8 cellular contexts compared by ENCODE assay signal in the genomic region with DNA sequence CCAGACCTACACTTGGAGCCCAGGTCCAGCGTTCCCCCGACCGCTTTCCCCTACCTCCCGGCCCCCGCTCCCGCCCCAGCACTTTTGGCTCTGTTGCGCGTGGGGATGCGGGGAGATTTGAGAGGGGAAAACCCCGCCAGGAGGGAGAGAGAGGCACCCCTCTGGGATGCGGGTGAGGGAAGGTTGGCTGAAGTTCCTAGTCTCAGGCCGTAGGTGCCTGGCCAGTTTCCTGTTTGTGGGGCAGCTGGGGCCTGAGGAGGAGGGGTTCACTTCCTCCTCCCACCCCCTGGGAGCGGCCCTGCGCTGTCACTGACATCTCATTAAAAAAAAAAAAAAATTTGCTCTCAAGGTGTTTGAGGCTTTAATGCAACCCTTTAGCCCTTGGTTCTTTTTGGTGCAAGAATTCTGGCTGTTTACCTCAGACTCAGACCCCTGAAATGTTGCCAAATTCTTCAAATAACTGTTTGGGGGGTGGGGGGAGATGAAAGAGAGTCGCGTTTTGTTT. TPM values are rescaled to one million over a fixed set of nuclear protein-coding genes. Genes with fewer than 3 reads are reported as not detected.
A peak's percentile ranks its signal among the peaks of the same experiment; 100 is the strongest.
DNase-seq lines count a peak whose midpoint lies in the region; ATAC-seq, FAIRE-seq and TF ChIP-seq lines count a peak whose summit lies in the region.

No MANE protein-coding gene starts in this region.

- ATAC-seq in CD8-positive, alpha-beta T cell, result peak; percentile 17
- peak; percentile 29 for ATAC-seq in effector memory CD8-positive, alpha-beta T cell (replicated peaks)
- peak; percentile 61 for ATAC-seq in naive thymus-derived CD4-positive, alpha-beta T cell
- ATAC-seq in GM18868 (IDR thresholded peaks at IDR 0.05; ENCODE audit: unreplicated experiment), result no peak

- no peaks in the 10 kb centered on the region for H3K27me3 ChIP-seq in CD8-positive, alpha-beta T cell (ENCODE audit: insufficient read depth, low read length)
- H3K27me3 ChIP-seq in naive thymus-derived CD4-positive, alpha-beta T cell (ENCODE audit: control insufficient read depth in 2 of 2, insufficient read depth in 2 of 2, low read length in 2 of 2), result no peaks in the 10 kb centered on the region

- H3K4me3 ChIP-seq in CD8-positive, alpha-beta T cell (ENCODE audit: low read depth, low read length), result peak overlapping the region; percentile 65
- peak overlapping the region; percentile 77 for H3K4me3 ChIP-seq in OCI-LY7 (ENCODE audit: low read depth, low read length, poor library complexity, severe bottlenecking)
- H3K4me3 ChIP-seq in naive thymus-derived CD4-positive, alpha-beta T cell (ENCODE audit: low read length), result peak overlapping the region; percentile 68

- no TSS peak for BruUV-seq in OCI-LY7 (replicated peaks; lab: Mats Ljungman, UMichigan)

- peak overlapping the region; percentile 62 for H3K27ac Mint-ChIP-seq in CD8-positive, alpha-beta T cell
- H3K27ac Mint-ChIP-seq in effector memory CD8-positive, alpha-beta T cell, result peak overlapping the region; percentile 79 to 93
- H3K27ac Mint-ChIP-seq in naive thymus-derived CD4-positive, alpha-beta T cell, result peak overlapping the region in 1 of 9 donors; percentile 59

- intact Hi-C loops in CD8-positive, alpha-beta T cell (cut with DNase I, micrococcal nuclease), result loop anchor here in 1 of 2 experiments (5.0 kb wide), 1 partner anchor 754 kb away; the partner anchor contains the start of gene ACAP2
- intact Hi-C loops in OCI-LY7 (cut with micrococcal nuclease; ENCODE audit: unreplicated experiment), result loop anchor here (5.0 to 10.0 kb wide), 4 partner anchors 187 to 1219 kb away; partner anchors contain the start of gene TNK2
- intact Hi-C loops in naive thymus-derived CD4-positive, alpha-beta T cell (cut with micrococcal nuclease), result loop anchor here (5.0 kb wide), 3 partner anchors 96 to 754 kb away; partner anchors contain the start of genes ACAP2 (in 1 of the 2) and HES1 (in 1 of the 2)

- peaks cover 12% of the 10 kb centered on the region for H3K27me3 Mint-ChIP-seq in CD8-positive, alpha-beta T cell (ENCODE audit: low read depth)
- H3K27me3 Mint-ChIP-seq in effector memory CD8-positive, alpha-beta T cell, result peaks cover 0 to 5% of the 10 kb centered on the region in 2 donors
- peaks cover 0 to 54% (median 5%) of the 10 kb centered on the region in 5 donors for H3K27me3 Mint-ChIP-seq in naive thymus-derived CD4-positive, alpha-beta T cell

- POLR2A ChIA-PET in CD8-positive, alpha-beta T cell (lab: Charles Lee), result interaction anchor here (1.1 to 4.5 kb wide), 4 partner anchors 16 to 582 kb away, joined by 3 to 41 read pairs (median 14); partner anchors contain the start of genes LSG1 and XXYLT1
- POLR2A ChIA-PET in OCI-LY7 (lab: Charles Lee), result interaction anchor here (1.0 to 1.9 kb wide), 6 partner anchors 30 to 574 kb away, joined by 3 to 7 read pairs (median 4); no protein-coding TSS in a partner anchor
- POLR2A ChIA-PET in naive thymus-derived CD4-positive, alpha-beta T cell (lab: Charles Lee), result interaction anchor here (0.6 to 5.0 kb wide), 8 partner anchors 14 to 709 kb away, joined by 3 to 69 read pairs (median 4); partner anchors contain the start of gene LSG1

- peak overlapping the region; percentile 6; the same call in 1 of the 2 replicates for H2AFZ ChIP-seq in OCI-LY7 (ENCODE audit: low read length)

- no peaks in the 10 kb centered on the region for H3K9me3 Mint-ChIP-seq in CD8-positive, alpha-beta T cell
- H3K9me3 Mint-ChIP-seq in effector memory CD8-positive, alpha-beta T cell, result no peaks in the 10 kb centered on the region
- H3K9me3 Mint-ChIP-seq in naive thymus-derived CD4-positive, alpha-beta T cell, result peaks cover 0 to 2% (median 0%) of the 10 kb centered on the region in 11 donors

- CTCF ChIA-PET in CD8-positive, alpha-beta T cell (lab: Charles Lee), result interaction anchor here (1.2 to 5.0 kb wide), 12 partner anchors 11 to 582 kb away, joined by 3 to 44 read pairs (median 5); partner anchors contain the start of genes LSG1 and XXYLT1
- CTCF ChIA-PET in OCI-LY7 (lab: Charles Lee; ENCODE audit: unreplicated experiment), result interaction anchor here (0.6 to 1.5 kb wide), 6 partner anchors 9 to 574 kb away, joined by 3 to 5 read pairs (median 3); partner anchors contain the start of gene LSG1
- CTCF ChIA-PET in naive thymus-derived CD4-positive, alpha-beta T cell (lab: Charles Lee), result interaction anchor here (0.7 to 2.9 kb wide), 4 partner anchors 14 to 581 kb away, joined by 3 to 22 read pairs (median 10); partner anchors contain the start of gene LSG1

- H3K36me3 ChIP-seq in CD8-positive, alpha-beta T cell (ENCODE audit: insufficient read depth, low read length), result no peaks in the 10 kb centered on the region
- no peaks in the 10 kb centered on the region; the same call in 1 of the 2 replicates for H3K36me3 ChIP-seq in OCI-LY7 (ENCODE audit: insufficient read depth, low read length)
- no peaks in the 10 kb centered on the region for H3K36me3 ChIP-seq in naive thymus-derived CD4-positive, alpha-beta T cell (ENCODE audit: control insufficient read depth in 2 of 3, insufficient read depth in 3 of 3, low read length in 3 of 3)

- H3K4me3 Mint-ChIP-seq in CD8-positive, alpha-beta T cell, result peak overlapping the region; percentile 92
- H3K4me3 Mint-ChIP-seq in effector memory CD8-positive, alpha-beta T cell, result peak overlapping the region; percentile 92 to 97
- H3K4me3 Mint-ChIP-seq in naive thymus-derived CD4-positive, alpha-beta T cell, result peak overlapping the region; percentile 56 to 98 (median 82)

- no peak for TF ChIP-seq CTCF in CD8-positive, alpha-beta T cell (IDR thresholded peaks at IDR 0.05)
- no peak for TF ChIP-seq CTCF in GM20000 (IDR thresholded peaks at IDR 0.05; ENCODE audit: extremely low read depth, missing control alignments)
- TF ChIP-seq CTCF in OCI-LY7 (conservative IDR thresholded peaks at IDR 0.05; ENCODE audit: low read length), result no peak

- no peak overlapping the region for H3K27ac ChIP-seq in CD8-positive, alpha-beta T cell (ENCODE audit: low read depth, low read length)
- peak overlapping the region; percentile 94 for H3K27ac ChIP-seq in OCI-LY7 (ENCODE audit: low read depth, low read length, poor library complexity, severe bottlenecking)
- H3K27ac ChIP-seq in naive thymus-derived CD4-positive, alpha-beta T cell (ENCODE audit: low read depth, low read length), result peak overlapping the region; percentile 38

- H3K79me2 ChIP-seq in OCI-LY7 (ENCODE audit: insufficient read depth, low read depth, low read length), result peaks cover 7% of the 10 kb centered on the region; the same call in 1 of the 2 replicates

- FAIRE-seq in frontal cortex (lab: Jason Lieb, UNC), result no peak

- no peaks in the 10 kb centered on the region for H4K20me1 ChIP-seq in OCI-LY7 (ENCODE audit: insufficient read depth, low read length)

- DNase-seq in CD8-positive, alpha-beta T cell, result peak in 5 of 7 experiments; percentile 19 to 47 (median 25)
- DNase-seq in GM20000 (ENCODE audit: low spot score) (peak; percentile 80), OCI-LY7 (ENCODE audit: low spot score) (peak; percentile 89), frontal cortex (ENCODE audit: low spot score in 2 of 2) (no peak), cerebellar nuclear complex (lab: John Stamatoyannopoulos, UW) (no peak)
- peak; percentile 21 to 42 (median 25) for DNase-seq in effector memory CD8-positive, alpha-beta T cell
- DNase-seq in naive thymus-derived CD4-positive, alpha-beta T cell, result peak in 3 of 9 donors; percentile 5 to 10 (median 7)

- H3K4me1 Mint-ChIP-seq in CD8-positive, alpha-beta T cell (ENCODE audit: low read depth), result peaks cover 42% of the 10 kb centered on the region
- peaks cover 37 to 40% of the 10 kb centered on the region in 2 donors for H3K4me1 Mint-ChIP-seq in effector memory CD8-positive, alpha-beta T cell (ENCODE audit: low read depth in 2 of 2)
- peaks cover 24 to 51% (median 39%) of the 10 kb centered on the region in 7 donors for H3K4me1 Mint-ChIP-seq in naive thymus-derived CD4-positive, alpha-beta T cell

- peaks cover 39% of the 10 kb centered on the region for H3K4me1 ChIP-seq in CD8-positive, alpha-beta T cell (ENCODE audit: insufficient read depth, low read length)
- peaks cover 73% of the 10 kb centered on the region for H3K4me1 ChIP-seq in OCI-LY7 (ENCODE audit: insufficient read depth, low read length, poor library complexity, severe bottlenecking)
- peaks cover 19 to 20% of the 10 kb centered on the region in 2 donors for H3K4me1 ChIP-seq in naive thymus-derived CD4-positive, alpha-beta T cell (ENCODE audit: control insufficient read depth in 2 of 2, insufficient read depth in 2 of 2, low read length in 2 of 2)

- H3K9me3 ChIP-seq in CD8-positive, alpha-beta T cell (ENCODE audit: low read length), result no peaks in the 10 kb centered on the region
- no peaks in the 10 kb centered on the region for H3K9me3 ChIP-seq in OCI-LY7 (ENCODE audit: low read length)
- H3K9me3 ChIP-seq in naive thymus-derived CD4-positive, alpha-beta T cell (ENCODE audit: control insufficient read depth in 2 of 3, low read length in 3 of 3), result no peaks in the 10 kb centered on the region

- no peaks in the 10 kb centered on the region for H3K9me2 ChIP-seq in OCI-LY7 (ENCODE audit: insufficient read depth, low read length)

- peaks cover 2% of the 10 kb centered on the region for H3K36me3 Mint-ChIP-seq in CD8-positive, alpha-beta T cell
- H3K36me3 Mint-ChIP-seq in effector memory CD8-positive, alpha-beta T cell (ENCODE audit: insufficient read depth), result peaks cover 42% of the 10 kb centered on the region
- H3K36me3 Mint-ChIP-seq in naive thymus-derived CD4-positive, alpha-beta T cell, result no peaks in the 10 kb centered on the region

- peak overlapping the region; percentile 77 for H3K4me2 ChIP-seq in OCI-LY7 (ENCODE audit: low read length)

RNA-seq across cellular contexts. Expression of gene FAM43A, which starts 2.6 kb away (rescaled TPM):
- 10 to 100 TPM; 12.7 to 13.0 TPM for total RNA-seq in CD8-positive, alpha-beta T cell
- total RNA-seq in OCI-LY7 (2014; rRNA removed; shearing (Covaris generic)), result 17.2 and 21.6 TPM in 2 replicates
- total RNA-seq in OCI-LY7 (2022), result 7.5 and 8.2 TPM in 2 replicates
- 1 to 10 TPM; 1.8 to 5.2 (median 3.5) TPM for total RNA-seq in naive thymus-derived CD4-positive, alpha-beta T cell
- 1 to 10 TPM; 1.3 to 3.5 TPM for polyA plus RNA-seq in naive thymus-derived CD4-positive, alpha-beta T cell
- total RNA-seq in frontal cortex, result 4.5 TPM

RNA-seq across cellular contexts. Expression of gene LSG1, which starts 16.3 kb away (rescaled TPM):
- total RNA-seq in CD8-positive, alpha-beta T cell, result 10 to 100 TPM; 63.8 to 69.6 TPM
- 52.9 and 59.4 TPM in 2 replicates for total RNA-seq in OCI-LY7 (2014; rRNA removed; shearing (Covaris generic))
- total RNA-seq in OCI-LY7 (2022), result 39.3 and 44.4 TPM in 2 replicates
- 10 to 100 TPM; 33.5 to 59.2 (median 54.9) TPM for total RNA-seq in naive thymus-derived CD4-positive, alpha-beta T cell
- 10 to 100 TPM; 18.4 to 41.7 TPM for polyA plus RNA-seq in naive thymus-derived CD4-positive, alpha-beta T cell
- 35.9 TPM for total RNA-seq in frontal cortex

RNA-seq across cellular contexts. Expression of gene TMEM44, which starts 55.0 kb away (rescaled TPM):
- 1 to 10 TPM; 1.0 to 2.4 TPM for total RNA-seq in CD8-positive, alpha-beta T cell
- 8.8 and 9.6 TPM in 2 replicates for total RNA-seq in OCI-LY7 (2014; rRNA removed; shearing (Covaris generic))
- total RNA-seq in OCI-LY7 (2022), result 22.9 and 25.7 TPM in 2 replicates
- 1 to 10 TPM in 4 of 5 experiments, under 1 TPM in 1; 0.86 to 2.6 (median 1.4) TPM for total RNA-seq in naive thymus-derived CD4-positive, alpha-beta T cell
- polyA plus RNA-seq in naive thymus-derived CD4-positive, alpha-beta T cell, result under 1 TPM; 0.33 to 0.37 TPM
- total RNA-seq in frontal cortex, result 31.8 TPM

Comparison
In these comparisons a context has a peak if more than half of its experiments do, and no peak if none do; other contexts are left out.
1. DNase-seq: peak in CD8-positive, alpha-beta T cell (5 of 7), GM20000 (single experiment), OCI-LY7 (single experiment) and effector memory CD8-positive, alpha-beta T cell (3 of 3); none in frontal cortex (0 of 2) and cerebellar nuclear complex (0 of 2).
2. Peak in every context shown above with its lines, with median percentiles within 50 percentile points of each other: H3K4me3 ChIP-seq and H3K4me3 Mint-ChIP-seq.